10 cellular contexts compared by ENCODE assay signal in the genomic region with DNA sequence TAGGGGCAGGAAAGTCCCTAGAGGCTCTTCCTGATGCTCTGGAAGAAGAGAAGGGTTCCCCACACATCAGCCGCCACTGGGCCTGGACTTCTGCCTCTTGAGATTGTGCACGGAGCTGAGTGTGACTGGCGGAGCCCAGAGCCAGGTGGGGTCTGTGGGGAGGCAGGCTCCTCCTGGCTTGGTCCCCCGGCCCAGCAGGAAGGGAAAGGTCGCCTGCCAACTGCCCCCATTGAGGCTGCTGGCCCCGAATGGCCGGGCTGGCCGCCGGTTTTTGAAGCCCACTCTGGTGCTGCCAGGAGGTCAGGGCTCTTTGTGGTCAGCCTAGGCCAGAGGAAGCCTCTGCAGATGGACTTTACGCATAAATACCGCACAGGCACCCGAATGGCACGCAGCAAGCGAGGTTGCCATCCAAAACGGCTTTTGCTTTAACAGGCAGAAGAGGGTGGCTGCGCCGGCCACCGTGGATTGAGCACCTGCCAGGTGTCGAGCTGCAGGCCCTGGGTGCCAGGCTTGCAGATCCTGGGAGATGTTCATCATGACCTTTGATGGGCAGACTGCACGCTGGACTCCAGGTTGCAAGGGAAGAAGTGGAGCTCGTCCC. TPM values are rescaled to one million over a fixed set of nuclear protein-coding genes. Genes with fewer than 3 reads are reported as not detected.
DNase-seq lines count a peak whose midpoint lies in the region; ATAC-seq and TF ChIP-seq lines count a peak whose summit lies in the region.
"Had no signal": no experiment of that assay in that cellular context is flagged by ENCODE, and none has a peak within 500 bp of the region (broad histone marks: within the 10 kb centered on the region; RNA-seq: fewer than 3 reads in every experiment).

No MANE protein-coding gene starts in this region.

- no peak overlapping the region for H2AFZ ChIP-seq in Karpas-422 (ENCODE audit: low read length)

- no peaks in the 10 kb centered on the region for H3K9me3 Mint-ChIP-seq in activated naive CD4-positive, alpha-beta T cell treated with anti-CD3 and anti-CD28 coated beads, Interleukin-2, amount 50 U/mL, for 72 hours
- H3K9me3 Mint-ChIP-seq in activated CD8-positive, alpha-beta T cell treated with anti-CD3 and anti-CD28 coated beads, Interleukin-2, amount 10 ng/mL, durations not matched to agents 7 days and 5 days (ENCODE audit: insufficient read depth) = no peaks in the 10 kb centered on the region
- peaks cover 14% of the 10 kb centered on the region for H3K9me3 Mint-ChIP-seq in glutamatergic neuron (ENCODE audit: unreplicated experiment)

- H3K4me2 ChIP-seq in Karpas-422 (ENCODE audit: low read depth, low read length, poor library complexity, severe bottlenecking) = no peak overlapping the region

- peaks cover 85% of the 10 kb centered on the region for H4K20me1 ChIP-seq in Karpas-422 (ENCODE audit: insufficient read depth, low read depth, low read length)

- H3K4me3 ChIP-seq in Karpas-422 (ENCODE audit: low read length) = no peak overlapping the region

- H3K36me3 ChIP-seq in Karpas-422 (ENCODE audit: insufficient read depth, low read length) = peaks cover 19% of the 10 kb centered on the region

- no peaks in the 10 kb centered on the region for H3K9me3 ChIP-seq in Karpas-422 (ENCODE audit: low read length)

- DNase-seq in activated naive CD4-positive, alpha-beta T cell treated with anti-CD3 and anti-CD28 coated beads, Interleukin-2, amount 50 U/mL, for 72 hours (ENCODE audit: low spot score in 2 of 2) = no peak
- DNase-seq in activated naive CD4-positive, alpha-beta T cell treated with anti-CD3 and anti-CD28 coated beads, Interleukin-2, amount 50 U/mL, for 16 hours = no peak
- DNase-seq in activated CD8-positive, alpha-beta T cell treated with anti-CD3 and anti-CD28 coated beads, Interleukin-2, amount 10 ng/mL, durations not matched to agents 7 days and 5 days = no peak
- DNase-seq in glutamatergic neuron = no peak
- peak in 1 of 49 donors; percentile 56 for DNase-seq in substantia nigra (lab: John Stamatoyannopoulos, UW)
- DNase-seq in activated CD4-positive, alpha-beta T cell treated with anti-CD3 and anti-CD28 coated beads for 4 hours = no peak
- DNase-seq in Karpas-422 = no peak
- DNase-seq: islet precursor cell, NCI-H1092 had no signal

- H3K9ac ChIP-seq in Karpas-422 (ENCODE audit: low read length) = no peak overlapping the region

- H3K4me1 ChIP-seq in Karpas-422 (ENCODE audit: low read length) = peaks cover 12% of the 10 kb centered on the region

- H3K27me3 Mint-ChIP-seq in activated CD8-positive, alpha-beta T cell treated with anti-CD3 and anti-CD28 coated beads, Interleukin-2, amount 10 ng/mL, durations not matched to agents 7 days and 5 days (ENCODE audit: low read depth) = no peaks in the 10 kb centered on the region
- H3K27me3 Mint-ChIP-seq in glutamatergic neuron (ENCODE audit: unreplicated experiment) = peaks cover 8% of the 10 kb centered on the region

- H3K4me3 Mint-ChIP-seq in activated CD8-positive, alpha-beta T cell treated with anti-CD3 and anti-CD28 coated beads, Interleukin-2, amount 10 ng/mL, durations not matched to agents 7 days and 5 days = peak overlapping the region; percentile 48
- H3K4me3 Mint-ChIP-seq in glutamatergic neuron (ENCODE audit: unreplicated experiment) = peak overlapping the region; percentile 96

- POLR2A ChIA-PET in activated CD8-positive, alpha-beta T cell treated with anti-CD3 and anti-CD28 coated beads, Interleukin-2, amount 10 ng/mL, durations not matched to agents 7 days and 5 days (lab: Charles Lee) = no interaction called here

- peak overlapping the region; percentile 88 to 91 for H3K27ac Mint-ChIP-seq in activated naive CD4-positive, alpha-beta T cell treated with anti-CD3 and anti-CD28 coated beads, Interleukin-2, amount 50 U/mL, for 72 hours
- H3K27ac Mint-ChIP-seq in activated CD8-positive, alpha-beta T cell treated with anti-CD3 and anti-CD28 coated beads, Interleukin-2, amount 10 ng/mL, durations not matched to agents 7 days and 5 days = peak overlapping the region; percentile 83
- peak overlapping the region; percentile 86 for H3K27ac Mint-ChIP-seq in glutamatergic neuron (ENCODE audit: unreplicated experiment)

- H3K27ac ChIP-seq in substantia nigra (ENCODE audit: low read depth, low read length, poor library complexity, severe bottlenecking) (peak overlapping the region; percentile 93), Karpas-422 (ENCODE audit: low read length) (no peak overlapping the region)

- no peaks in the 10 kb centered on the region for H3K27me3 ChIP-seq in Karpas-422 (ENCODE audit: low read length)

- CTCF ChIA-PET in activated CD8-positive, alpha-beta T cell treated with anti-CD3 and anti-CD28 coated beads, Interleukin-2, amount 10 ng/mL, durations not matched to agents 7 days and 5 days (lab: Charles Lee) = interaction anchor here (0.9 to 1.0 kb wide), 2 partner anchors 15 to 168 kb away, joined by 3 to 6 read pairs; no protein-coding TSS in a partner anchor

- peaks cover 96% of the 10 kb centered on the region for H3K79me2 ChIP-seq in Karpas-422 (ENCODE audit: low read length)

- no peak for TF ChIP-seq CTCF in glutamatergic neuron (IDR thresholded peaks at IDR 0.05; ENCODE audit: partially characterized antibody, unreplicated experiment)

- H3K4me1 Mint-ChIP-seq in activated CD8-positive, alpha-beta T cell treated with anti-CD3 and anti-CD28 coated beads, Interleukin-2, amount 10 ng/mL, durations not matched to agents 7 days and 5 days (ENCODE audit: low read depth) = peaks cover 70% of the 10 kb centered on the region
- H3K4me1 Mint-ChIP-seq in glutamatergic neuron (ENCODE audit: low read depth, unreplicated experiment) = peaks cover 44% of the 10 kb centered on the region

- ATAC-seq in activated naive CD4-positive, alpha-beta T cell treated with anti-CD3 and anti-CD28 coated beads, Interleukin-2, amount 50 U/mL, for 72 hours = no peak
- no peak for ATAC-seq in activated CD8-positive, alpha-beta T cell treated with anti-CD3 and anti-CD28 coated beads, Interleukin-2, amount 10 ng/mL, durations not matched to agents 7 days and 5 days
- ATAC-seq in activated CD4-positive, CD25-positive, alpha-beta regulatory T cell treated with anti-CD3 and anti-CD28 coated beads, Interleukin-2, amount 50 U/mL, for 24 hours = no peak

- no peaks in the 10 kb centered on the region for H3K9me2 ChIP-seq in Karpas-422 (replicated peaks; ENCODE audit: insufficient read depth, low read length)

- H3K36me3 Mint-ChIP-seq in activated naive CD4-positive, alpha-beta T cell treated with anti-CD3 and anti-CD28 coated beads, Interleukin-2, amount 50 U/mL, for 72 hours = peaks cover 22 to 24% of the 10 kb centered on the region in 2 donors
- peaks cover 45% of the 10 kb centered on the region for H3K36me3 Mint-ChIP-seq in activated CD8-positive, alpha-beta T cell treated with anti-CD3 and anti-CD28 coated beads, Interleukin-2, amount 10 ng/mL, durations not matched to agents 7 days and 5 days (ENCODE audit: low read depth)
- H3K36me3 Mint-ChIP-seq in glutamatergic neuron (ENCODE audit: unreplicated experiment) = no peaks in the 10 kb centered on the region

RNA-seq across cellular contexts. Expression of a gene that starts 5.0 kb away (rescaled TPM):
- total RNA-seq in activated naive CD4-positive, alpha-beta T cell treated with anti-CD3 and anti-CD28 coated beads, Interleukin-2, amount 50 U/mL, for 72 hours = 100 to 1,000 TPM; 194 to 298 TPM
- 100 to 1,000 TPM; 264 to 270 TPM for total RNA-seq in activated CD8-positive, alpha-beta T cell treated with anti-CD3 and anti-CD28 coated beads, Interleukin-2, amount 10 ng/mL, durations not matched to agents 7 days and 5 days
- 135 TPM for total RNA-seq in glutamatergic neuron (ENCODE audit: unreplicated experiment)
- total RNA-seq in Karpas-422 (2014; rRNA removed; shearing (Covaris generic); ENCODE audit: low replicate concordance) = 110 and 244 TPM in 2 replicates

RNA-seq across cellular contexts. Expression of a gene that starts 11.1 kb away (rescaled TPM):
- 10 to 100 TPM in 1 of 2 donors, 1 to 10 TPM in 1; 4.2 to 30.2 TPM for total RNA-seq in activated naive CD4-positive, alpha-beta T cell treated with anti-CD3 and anti-CD28 coated beads, Interleukin-2, amount 50 U/mL, for 72 hours
- total RNA-seq in activated CD8-positive, alpha-beta T cell treated with anti-CD3 and anti-CD28 coated beads, Interleukin-2, amount 10 ng/mL, durations not matched to agents 7 days and 5 days = 10 to 100 TPM; 26.2 to 26.8 TPM
- total RNA-seq in glutamatergic neuron (ENCODE audit: unreplicated experiment) = 17.9 TPM
- total RNA-seq in Karpas-422 (2014; rRNA removed; shearing (Covaris generic); ENCODE audit: low replicate concordance) = 63.7 and 144 TPM in 2 replicates

RNA-seq across cellular contexts. Expression of a gene that starts 25.8 kb away (rescaled TPM):
- total RNA-seq in activated naive CD4-positive, alpha-beta T cell treated with anti-CD3 and anti-CD28 coated beads, Interleukin-2, amount 50 U/mL, for 72 hours = 1,000 to 10,000 TPM; 1,495 to 1,747 TPM
- 1,000 to 10,000 TPM; 1,384 TPM for total RNA-seq in activated CD8-positive, alpha-beta T cell treated with anti-CD3 and anti-CD28 coated beads, Interleukin-2, amount 10 ng/mL, durations not matched to agents 7 days and 5 days
- total RNA-seq in glutamatergic neuron (ENCODE audit: unreplicated experiment) = 603 TPM
- total RNA-seq in Karpas-422 (2014; rRNA removed; shearing (Covaris generic); ENCODE audit: low replicate concordance) = 2,088 and 3,414 TPM in 2 replicates

RNA-seq across cellular contexts. Expression of a gene that starts 28.7 kb away (rescaled TPM):
- total RNA-seq in activated naive CD4-positive, alpha-beta T cell treated with anti-CD3 and anti-CD28 coated beads, Interleukin-2, amount 50 U/mL, for 72 hours = 100 to 1,000 TPM in 1 of 2 donors, 10 to 100 TPM in 1; 89.4 to 105 TPM
- 100 to 1,000 TPM; 122 to 127 TPM for total RNA-seq in activated CD8-positive, alpha-beta T cell treated with anti-CD3 and anti-CD28 coated beads, Interleukin-2, amount 10 ng/mL, durations not matched to agents 7 days and 5 days
- 123 TPM for total RNA-seq in glutamatergic neuron (ENCODE audit: unreplicated experiment)
- total RNA-seq in Karpas-422 (2014; rRNA removed; shearing (Covaris generic); ENCODE audit: low replicate concordance) = 98.1 and 129 TPM in 2 replicates

RNA-seq across cellular contexts. Expression of a gene that starts 37.5 kb away (rescaled TPM):
- under 1 TPM; 0.09 to 0.14 TPM for total RNA-seq in activated naive CD4-positive, alpha-beta T cell treated with anti-CD3 and anti-CD28 coated beads, Interleukin-2, amount 50 U/mL, for 72 hours
- total RNA-seq in activated CD8-positive, alpha-beta T cell treated with anti-CD3 and anti-CD28 coated beads, Interleukin-2, amount 10 ng/mL, durations not matched to agents 7 days and 5 days = not detected
- total RNA-seq in glutamatergic neuron (ENCODE audit: unreplicated experiment) = 371 TPM
- 1.1 and 2.8 TPM in 2 replicates for total RNA-seq in Karpas-422 (2014; rRNA removed; shearing (Covaris generic); ENCODE audit: low replicate concordance)
